ENCODE assay signal across 5 cellular contexts in the genomic region with DNA sequence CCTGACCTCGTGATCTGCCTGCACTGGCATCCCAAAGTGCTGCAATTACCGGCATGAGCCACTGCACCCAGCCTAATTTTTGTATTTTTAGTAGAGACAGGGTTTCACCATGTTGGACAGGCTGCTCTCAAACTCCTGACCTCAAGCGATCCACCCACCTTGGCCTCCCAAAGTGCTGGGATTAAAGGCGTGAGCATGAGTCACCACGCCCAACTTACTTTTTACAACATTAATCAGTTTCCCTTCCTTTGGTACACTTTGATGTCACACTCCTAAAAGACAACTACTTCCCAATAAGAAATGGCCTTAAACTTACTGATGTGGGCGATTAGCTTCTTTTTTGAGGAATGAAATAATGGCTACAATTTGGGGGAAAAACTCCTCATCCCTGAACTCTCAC. TPM values are rescaled to one million over a fixed set of nuclear protein-coding genes. Genes with fewer than 3 reads are reported as not detected.
"Had no signal": no experiment of that assay in that cellular context is flagged by ENCODE, and none has a peak within 500 bp of the region (broad histone marks: within the 10 kb centered on the region; RNA-seq: fewer than 3 reads in every experiment).

No MANE protein-coding gene starts in this region.

RNA-seq across cellular contexts. Expression of a gene that starts 8.9 kb away (rescaled TPM):
- total RNA-seq: activated CD4-positive, alpha-beta T cell treated with anti-CD3 and anti-CD28 coated beads, Interleukin-2, amount 10 ng/mL, durations not matched to agents 24 days and 14 days; RPMI7951 had no signal

RNA-seq across cellular contexts. Expression of a gene that starts 18.9 kb away (rescaled TPM):
- total RNA-seq: activated CD8-positive, alpha-beta memory T cell treated with anti-CD3 and anti-CD28 coated beads, Interleukin-2, amount 10 ng/mL, durations not matched to agents 7 days and 5 days; activated T-helper 1 cell treated with anti-CD3 and anti-CD28 coated beads, Interleukin-12 subunit alpha, Interleukin-12 subunit beta, Interleukin-2, Interleukin-4 antibody, amounts not matched to agents 30 ng/mL and 10 ng/mL and 1 ng/mL, durations not matched to agents 14 hours and 24 hours and 36 hours; RPMI7951 had no signal

RNA-seq across cellular contexts. Expression of a gene that starts 31.2 kb away (rescaled TPM):
- total RNA-seq: body of pancreas had no signal
